In genomic region chr22:36079041-36079440, GRCh38 we compare ENCODE assay signal across 1 cellular context.
TF ChIP-seq lines count a peak whose summit lies in the region.

No MANE protein-coding gene starts in this region.

TF ChIP-seq in GM12878, 131 proteins besides CTCF, POLR2A, EP300 and RAD21:
- TF ChIP-seq MLLT1 (IDR thresholded peaks at IDR 0.05) (peak; percentile 88), RUNX3 (IDR thresholded peaks at IDR 0.05; ENCODE audit: low read length) (no peak)
